In genomic region chr2:219286436-219287115, GRCh38 we compare ENCODE assay signal across 11 cellular contexts. TPM values are rescaled to one million over a fixed set of nuclear protein-coding genes. Genes with fewer than 3 reads are reported as not detected.
DNase-seq lines count a peak whose midpoint lies in the region; ATAC-seq and TF ChIP-seq lines count a peak whose summit lies in the region.
"Had no signal": no experiment of that assay in that cellular context is flagged by ENCODE, and none has a peak within 500 bp of the region (broad histone marks: within the 10 kb centered on the region; RNA-seq: fewer than 3 reads in every experiment).

No MANE protein-coding gene starts in this region.

- H3K9me3 Mint-ChIP-seq in CD4-positive, alpha-beta T cell, result no peaks in the 10 kb centered on the region

- DNase-seq in CD4-positive, alpha-beta T cell, result no peak
- DNase-seq in M059J (ENCODE audit: low read depth) (peak; percentile 57), pons (ENCODE audit: low spot score) (peak; percentile 70), NCI-H1417 (lab: John Stamatoyannopoulos, UW) (no peak)
- no peak for DNase-seq in activated CD8-positive, alpha-beta memory T cell treated with anti-CD3 and anti-CD28 coated beads, Interleukin-2, amount 50 U/mL, for 48 hours
- DNase-seq: pancreas; SHP77 treated with DMSO at 0.1 percent for 48 hours; stimulated activated naive CD4-positive, alpha-beta T cell had no signal

- no peaks in the 10 kb centered on the region for H3K27me3 ChIP-seq in CD4-positive, alpha-beta T cell (ENCODE audit: control insufficient read depth, insufficient read depth, low read length)
- H3K27me3 ChIP-seq: pancreas had no signal

- H3K4me1 Mint-ChIP-seq in CD4-positive, alpha-beta T cell (ENCODE audit: low read depth), result peaks cover 1% of the 10 kb centered on the region

- no peak for ATAC-seq in CD4-positive, alpha-beta T cell (ENCODE audit: poor library complexity)
- peak; percentile 68 for ATAC-seq in esophagus mucosa
- ATAC-seq in GM21526 (IDR thresholded peaks at IDR 0.05; ENCODE audit: low FRiP score, unreplicated experiment), result no peak
- ATAC-seq in HG02588 (IDR thresholded peaks at IDR 0.05; ENCODE audit: unreplicated experiment), result no peak

- no peaks in the 10 kb centered on the region for H3K27me3 Mint-ChIP-seq in CD4-positive, alpha-beta T cell

- no peak overlapping the region for H3K27ac ChIP-seq in CD4-positive, alpha-beta T cell (ENCODE audit: low read depth, low read length)
- H3K27ac ChIP-seq: pancreas had no signal

- no peak overlapping the region for H3K4me3 Mint-ChIP-seq in CD4-positive, alpha-beta T cell

- TF ChIP-seq CTCF in CD4-positive, alpha-beta T cell (IDR thresholded peaks at IDR 0.05), result no peak

- H3K27ac Mint-ChIP-seq in CD4-positive, alpha-beta T cell, result peak overlapping the region; percentile 31

- CTCF ChIA-PET in CD4-positive, alpha-beta T cell (lab: Charles Lee), result interaction anchor here (1.5 to 12.0 kb wide), 2 partner anchors 8 to 32 kb away, joined by 3 to 190 read pairs; no protein-coding TSS in a partner anchor

- H3K36me3 Mint-ChIP-seq in CD4-positive, alpha-beta T cell (ENCODE audit: low read depth), result peaks cover 45% of the 10 kb centered on the region

- no peaks in the 10 kb centered on the region for H3K9me3 ChIP-seq in CD4-positive, alpha-beta T cell (ENCODE audit: control insufficient read depth, low read length)
- H3K9me3 ChIP-seq: pancreas had no signal

- intact Hi-C loops in CD4-positive, alpha-beta T cell (cut with DNase I, micrococcal nuclease), result no loop called here

- POLR2A ChIA-PET in CD4-positive, alpha-beta T cell (lab: Charles Lee), result interaction anchor here (0.8 to 1.6 kb wide), 2 partner anchors 8 to 37 kb away, joined by 3 to 6 read pairs; no protein-coding TSS in a partner anchor

RNA-seq across cellular contexts. Expression of gene DNAJB2, which starts 7.4 kb away (rescaled TPM):
- 100 to 1,000 TPM; 151 to 161 TPM for total RNA-seq in CD4-positive, alpha-beta T cell
- total RNA-seq in M059J (2014; rRNA removed; shearing (Covaris generic)), result 33.2 and 45.9 TPM in 2 replicates
- total RNA-seq in esophagus mucosa, result 51.7 TPM

RNA-seq across cellular contexts. Expression of gene PTPRN, which starts 22.6 kb away (rescaled TPM):
- total RNA-seq in CD4-positive, alpha-beta T cell, result not detected
- 1.1 and 1.7 TPM in 2 replicates for total RNA-seq in M059J (2014; rRNA removed; shearing (Covaris generic))
- not detected for total RNA-seq in esophagus mucosa

RNA-seq across cellular contexts. Expression of gene TUBA4A, which starts 32.9 kb away (rescaled TPM):
- total RNA-seq in CD4-positive, alpha-beta T cell, result 100 to 1,000 TPM; 183 to 185 TPM
- 105 and 129 TPM in 2 replicates for total RNA-seq in M059J (2014; rRNA removed; shearing (Covaris generic))
- 138 TPM for total RNA-seq in esophagus mucosa

RNA-seq across cellular contexts. Expression of gene TUBA4B, which starts 33.5 kb away (rescaled TPM):
- total RNA-seq in CD4-positive, alpha-beta T cell, result not detected
- not detected in 2 replicates for total RNA-seq in M059J (2014; rRNA removed; shearing (Covaris generic))
- not detected for total RNA-seq in esophagus mucosa
- total RNA-seq: pancreas had no signal

RNA-seq across cellular contexts. Expression of gene STK16, which starts 41.3 kb away (rescaled TPM):
- 10 to 100 TPM; 11.2 to 14.1 TPM for total RNA-seq in CD4-positive, alpha-beta T cell
- 24.5 and 33.7 TPM in 2 replicates for total RNA-seq in M059J (2014; rRNA removed; shearing (Covaris generic))
- total RNA-seq in esophagus mucosa, result 30.0 TPM

Comparison
In these comparisons a context has a peak if more than half of its experiments do, and no peak if none do; other contexts are left out.
1. DNase-seq: peak in M059J (single experiment) and pons (single experiment); none in CD4-positive, alpha-beta T cell (0 of 10), NCI-H1417 (0 of 3) and activated CD8-positive, alpha-beta memory T cell treated with anti-CD3 and anti-CD28 coated beads, Interleukin-2, amount 50 U/mL, for 48 hours (single experiment).